Comparison of ENCODE assay signal across 26 cellular contexts in the genomic region with DNA sequence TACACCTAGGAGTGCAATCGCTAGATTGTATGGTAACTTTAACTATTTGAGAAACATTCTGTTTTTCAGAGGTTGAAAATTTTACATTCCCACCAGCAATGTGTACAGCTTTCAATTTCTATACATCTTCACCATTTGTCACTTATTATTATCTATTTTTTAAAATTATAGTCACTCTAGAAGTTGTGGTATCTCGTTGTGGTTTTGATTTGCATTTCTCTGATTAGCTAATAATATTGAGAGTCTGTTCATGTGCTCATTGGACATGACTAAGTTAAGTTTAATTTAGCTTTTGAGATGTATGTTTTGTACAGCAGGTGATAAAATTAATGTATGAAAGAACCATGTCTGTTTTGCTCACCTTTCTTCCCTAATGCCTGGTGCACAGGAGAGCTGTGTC. TPM values are rescaled to one million over a fixed set of nuclear protein-coding genes. Genes with fewer than 3 reads are reported as not detected.
"Had no signal": no experiment of that assay in that cellular context is flagged by ENCODE, and none has a peak within 500 bp of the region (broad histone marks: within the 10 kb centered on the region; RNA-seq: fewer than 3 reads in every experiment).

No MANE protein-coding gene starts in this region.

- H3K27me3 ChIP-seq: Peyer's patch, SJCRH30 had no signal

- H3K36me3 ChIP-seq: Peyer's patch, SJCRH30 had no signal

- H3K4me3 ChIP-seq: K562, PC-9, Peyer's patch, SJCRH30 had no signal

- H3K4me1 ChIP-seq: Peyer's patch, SJCRH30 had no signal

- H3K4me2 ChIP-seq: KMS-11, PC-9 had no signal

- ATAC-seq: K562, Right ventricle myocardium inferior, T-helper 17 cell had no signal

- H2AFZ ChIP-seq: PC-9 had no signal

- H3K27ac ChIP-seq: HL-60, KMS-11, PC-9, Peyer's patch, SJCRH30 had no signal

- DNase-seq: Kasumi-1, MM.1S, NCI-H1092 treated with DMSO at 0.1 percent for 48 hours, NCI-H1436, NCI-H187, NCI-H2029, NCI-H2081 treated with DMSO at 0.1 percent for 48 hours, NCI-H2171, NCI-H226, NCI-H446, NCI-H510A, NCI-H524 treated with DMSO at 0.1 percent for 48 hours, NCI-H69, NCI-H774, OCI-M1, PC-9, Peyer's patch, SHP77 treated with DMSO at 0.1 percent for 48 hours, SJCRH30, SW 1271, T-helper 1 cell, T-helper 17 cell had no signal

- H3K9me3 ChIP-seq: Peyer's patch, SJCRH30 had no signal

RNA-seq across cellular contexts. Expression of gene PLCB1, which starts 34.8 kb away (rescaled TPM):
- total RNA-seq: PC-9 had no signal
